Comparison of ENCODE assay signal across 8 cellular contexts in the genomic region with DNA sequence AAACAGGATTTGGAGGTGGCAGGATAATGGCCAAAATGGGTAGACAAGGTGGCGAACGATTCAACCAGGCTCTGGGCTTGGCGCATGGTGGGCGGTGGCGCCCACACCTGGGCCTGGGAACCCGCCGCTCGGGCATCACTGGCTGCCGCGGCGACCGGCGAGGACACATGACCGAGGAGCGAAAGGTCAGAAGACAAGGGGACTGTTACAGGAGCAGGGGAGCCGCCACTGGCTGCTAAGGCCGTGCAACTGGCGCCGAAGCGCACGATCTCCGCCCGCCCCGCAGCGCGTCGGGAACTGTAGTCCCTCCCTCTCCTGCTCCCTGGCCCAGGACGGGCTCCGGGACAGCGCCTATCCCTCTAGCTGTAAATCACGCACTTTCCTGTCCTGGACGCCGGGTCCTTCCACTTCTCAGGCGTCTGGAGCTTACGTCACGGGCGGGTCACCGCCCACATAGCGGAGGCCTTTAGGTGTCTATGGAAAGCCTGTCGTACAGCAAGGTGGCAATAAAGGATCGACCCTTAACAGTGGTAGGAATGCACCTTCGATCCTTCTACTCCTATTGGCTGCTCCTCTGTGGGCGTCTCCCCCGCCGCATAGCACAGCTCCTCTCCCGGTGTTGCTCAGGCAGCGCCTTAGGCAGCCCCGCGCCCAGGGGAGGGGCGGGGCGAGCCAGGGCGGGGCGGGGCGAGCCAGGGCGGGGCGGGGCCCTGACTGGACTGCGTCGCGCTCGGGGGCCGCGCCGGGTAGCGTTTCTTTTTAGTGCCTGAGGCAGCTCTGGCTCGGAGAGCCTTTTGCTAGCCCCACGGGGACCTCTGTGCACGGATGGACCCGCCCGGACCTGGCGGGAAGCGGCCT. TPM values are rescaled to one million over a fixed set of nuclear protein-coding genes. Genes with fewer than 3 reads are reported as not detected.
DNase-seq lines count a peak whose midpoint lies in the region; ATAC-seq lines count a peak whose summit lies in the region.

A gene with protein sequence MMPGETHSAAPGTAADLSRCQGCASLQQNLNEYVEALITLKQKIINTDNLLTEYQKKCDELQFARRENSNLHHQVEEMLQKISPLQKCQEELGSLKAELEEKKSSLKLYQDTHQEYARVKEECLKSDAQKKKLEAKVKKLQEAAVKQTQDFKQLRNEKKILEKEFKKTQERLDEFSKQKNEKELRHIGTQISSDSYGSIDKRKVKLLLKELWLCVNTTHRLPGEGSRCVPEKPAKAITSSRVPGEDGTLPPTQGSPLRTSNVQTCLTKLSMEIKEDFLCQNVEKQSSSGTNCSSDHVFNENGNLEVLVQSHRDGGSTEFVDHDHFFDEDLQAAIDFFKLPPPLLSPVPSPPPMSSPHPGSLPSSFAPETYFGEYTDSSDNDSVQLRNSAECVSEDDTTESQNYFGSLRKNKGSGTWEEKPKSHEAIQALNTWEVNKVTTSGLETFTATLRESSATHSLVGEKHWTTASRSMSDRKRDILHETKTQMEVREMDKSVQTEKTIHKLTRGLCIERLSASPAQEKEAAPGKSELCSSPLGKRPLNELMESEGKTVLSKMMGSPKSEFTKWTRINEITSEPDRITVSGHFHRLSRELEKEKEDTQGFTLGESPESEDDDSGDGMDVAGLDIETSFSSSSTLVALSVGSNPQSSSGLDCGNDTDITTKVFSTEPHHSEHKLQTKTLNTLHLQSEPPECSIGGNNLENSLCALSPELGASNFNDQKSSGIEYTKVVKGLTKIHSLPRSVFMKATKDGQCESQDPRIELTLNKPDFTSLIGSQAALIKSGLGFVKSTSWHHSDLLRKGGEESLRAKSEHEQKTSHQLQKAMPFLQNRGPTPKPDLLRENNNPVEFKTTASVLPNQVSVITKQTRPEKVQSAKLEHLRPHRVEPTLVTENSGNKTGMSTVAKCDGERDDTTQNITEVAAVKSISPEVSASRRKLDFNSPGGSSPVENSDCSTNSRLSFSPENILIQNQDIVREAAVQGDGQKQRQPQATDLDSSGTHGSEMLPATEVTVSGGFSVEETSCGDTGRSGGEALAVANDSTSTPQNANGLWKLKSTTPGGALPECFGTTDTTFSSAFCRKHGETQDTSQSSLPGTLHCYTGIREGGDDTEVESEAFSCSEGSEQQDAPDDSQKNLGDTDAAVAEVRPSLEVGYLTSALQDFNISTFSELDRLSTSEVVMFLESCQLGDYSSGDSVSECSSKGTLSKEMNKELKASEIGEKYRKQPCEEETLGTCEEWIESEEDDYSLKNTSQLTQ (N-terminal part only) (plus strand): TSS at position 717 of the 858 bp plus-strand sequence. CDS start 239 bp downstream, outside the sequence.

- H3K4me1 ChIP-seq in BLaER1 treated with 17β-estradiol and CSF1 and Interleukin-3, amounts not matched to agents 10 nM and 100 nM = peaks cover 32 to 51% (median 39%) of the 10 kb centered on the region in 10 experiments

- peak within 1 kb of the TSS; percentile 84 to 95 (median 91) for H3K27ac ChIP-seq in BLaER1 treated with 17β-estradiol and CSF1 and Interleukin-3, amounts not matched to agents 10 nM and 100 nM

- no peaks in the 10 kb centered on the region for H3K9me3 ChIP-seq in BLaER1 treated with 17β-estradiol and CSF1 and Interleukin-3, amounts not matched to agents 10 nM and 100 nM (replicated peaks in 1 of 11)

- peak within 1 kb of the TSS; percentile 80 to 100 (median 98) for H3K4me3 ChIP-seq in BLaER1 treated with 17β-estradiol and CSF1 and Interleukin-3, amounts not matched to agents 10 nM and 100 nM

- H3K4me2 ChIP-seq in BLaER1 treated with 17β-estradiol and CSF1 and Interleukin-3, amounts not matched to agents 10 nM and 100 nM = peak within 1 kb of the TSS; percentile 88 to 97 (median 95)

- H3K9ac ChIP-seq in BLaER1 treated with 17β-estradiol and CSF1 and Interleukin-3, amounts not matched to agents 10 nM and 100 nM = peak within 1 kb of the TSS; percentile 87 to 96 (median 93)

- ATAC-seq in GM19351 (IDR thresholded peaks at IDR 0.05; ENCODE audit: unreplicated experiment) = peak; percentile 76
- ATAC-seq in HG03521 (IDR thresholded peaks at IDR 0.05; ENCODE audit: unreplicated experiment) = peak; percentile 76
- ATAC-seq in left lobe of liver = peak; percentile 93

- H3K27me3 ChIP-seq in BLaER1 treated with 17β-estradiol and CSF1 and Interleukin-3, amounts not matched to agents 10 nM and 100 nM = no peaks in the 10 kb centered on the region

- H4K20me1 ChIP-seq in BLaER1 treated with 17β-estradiol and CSF1 and Interleukin-3, amounts not matched to agents 10 nM and 100 nM = peaks cover 33 to 47% (median 45%) of the 10 kb centered on the region in 11 experiments; a peak in 20 of 22 replicates

- DNase-seq in NCI-H748 (lab: John Stamatoyannopoulos, UW; ENCODE audit: unreplicated experiment) (peak; percentile 100), dedifferentiated amniotic fluid mesenchymal stem cell (ENCODE audit: extremely low spot score) (peak; percentile 96), left lobe of liver (ENCODE audit: low spot score) (peak; percentile 99)
- DNase-seq in activated CD4-positive, alpha-beta T cell treated with anti-CD3 and anti-CD28 coated beads, Interleukin-2, amount 50 U/mL, for 1 hour = peak; percentile 92
- DNase-seq in stimulated activated CD4-positive, alpha-beta T cell treated with anti-CD3 and anti-CD28 coated beads, Interleukin-2, amount 100 ng/mL, for 4 hours (ENCODE audit: low read depth) = peak; percentile 90

- peaks cover 4 to 27% (median 16%) of the 10 kb centered on the region in 11 experiments; a peak in 12 of 22 replicates for H3K36me3 ChIP-seq in BLaER1 treated with 17β-estradiol and CSF1 and Interleukin-3, amounts not matched to agents 10 nM and 100 nM

RNA-seq across cellular contexts. Expression of the gene that starts here (rescaled TPM):
- 8.7 TPM for total RNA-seq in left lobe of liver

Comparison
In these comparisons a context has a peak if more than half of its experiments do, and no peak if none do; other contexts are left out.
1. Peak in every context shown above with its lines: DNase-seq, ATAC-seq, H3K4me3 ChIP-seq and H3K27ac ChIP-seq.